ENCODE assay signal across 8 cellular contexts in the genomic region with DNA sequence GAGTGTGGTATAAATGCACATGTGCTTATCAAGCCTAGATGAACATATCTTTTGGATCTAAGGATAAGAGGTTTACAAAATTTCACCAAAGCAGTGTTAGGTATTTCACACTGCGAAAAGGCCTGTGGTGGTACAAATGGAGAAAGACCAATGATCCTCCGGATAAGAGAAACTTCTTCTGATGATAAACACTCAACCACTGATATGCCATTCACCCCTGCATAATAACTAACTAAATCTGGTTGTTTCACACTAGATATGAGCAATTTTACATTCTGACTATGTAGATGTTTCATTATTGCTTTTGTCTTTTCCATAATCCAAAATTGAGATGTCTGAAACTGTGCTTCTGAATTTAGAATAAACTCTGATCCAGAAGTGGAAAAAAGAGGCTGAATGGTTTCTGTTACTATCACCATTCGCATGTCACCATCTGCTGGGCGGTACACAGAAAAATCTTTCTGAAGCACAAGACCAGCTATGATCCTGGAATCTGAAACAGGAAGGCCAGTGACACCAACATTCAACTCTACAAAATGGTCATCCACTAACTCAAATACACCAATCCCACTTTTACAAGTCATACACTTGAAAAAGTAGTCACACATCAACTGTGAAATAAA. TPM values are rescaled to one million over a fixed set of nuclear protein-coding genes. Genes with fewer than 3 reads are reported as not detected.
DNase-seq lines count a peak whose midpoint lies in the region; TF ChIP-seq lines count a peak whose summit lies in the region.

No MANE protein-coding gene starts in this region.

- WGBS in hepatocyte (ENCODE audit: low lambda C conversion rate, missing lambda C conversion rate), result 55% methylated on average over 4 of the region's 4 CpGs

- H3K4me3 ChIP-seq in HFF-Myc (replicated peaks; ENCODE audit: low read depth, low read length) (peak overlapping the region; percentile 77), hepatocyte (peak overlapping the region; percentile 88)

- DNase-seq in activated CD4-positive, alpha-beta T cell treated with anti-CD3 and anti-CD28 coated beads for 48 hours, result peak; percentile 42
- DNase-seq in activated CD4-positive, alpha-beta T cell treated with anti-CD3 and anti-CD28 coated beads for 4 hours, result no peak
- DNase-seq in HFF-Myc (ENCODE audit: extremely low read depth, low read depth) (peak; percentile 58), NCI-H748 treated with DMSO at 0.1 percent for 48 hours (lab: John Stamatoyannopoulos, UW) (peak; percentile 20), hepatocyte (ENCODE audit: low spot score) (peak; percentile 68), GOT3 (lab: John Stamatoyannopoulos, UW) (no peak)
- peak; percentile 36 for DNase-seq in stimulated activated CD8-positive, alpha-beta memory T cell treated with anti-CD3 and anti-CD28 coated beads, Interleukin-4, amount 100 ng/mL, for 48 hours

- H2AFZ ChIP-seq in hepatocyte, result peak overlapping the region; percentile 91

- no peaks in the 10 kb centered on the region for H4K20me1 ChIP-seq in hepatocyte (ENCODE audit: insufficient read depth, poor library complexity, severe bottlenecking)

- TF ChIP-seq CTCF in HFF-Myc (IDR thresholded peaks at IDR 0.05; ENCODE audit: low read depth, low read length, missing control alignments) (peak; percentile 47), hepatocyte (IDR thresholded peaks at IDR 0.05; ENCODE audit: poor library complexity) (peak; percentile 64)

- H3K9me3 ChIP-seq in hepatocyte (ENCODE audit: low read depth), result no peaks in the 10 kb centered on the region

- H3K36me3 ChIP-seq in hepatocyte (replicated peaks; ENCODE audit: insufficient read depth, low read depth), result no peaks in the 10 kb centered on the region

- H3K4me2 ChIP-seq in hepatocyte, result peak overlapping the region; percentile 84

- H3K27ac ChIP-seq in angular gyrus (ENCODE audit: low read depth, low read length) (peak overlapping the region; percentile 22), hepatocyte (peak overlapping the region; percentile 93)

- H3K27me3 ChIP-seq in hepatocyte, result no peaks in the 10 kb centered on the region

- peaks cover 14% of the 10 kb centered on the region for H3K4me1 ChIP-seq in hepatocyte (ENCODE audit: insufficient read depth)

- peaks cover 26% of the 10 kb centered on the region for H3K79me2 ChIP-seq in hepatocyte

- H3K9me2 ChIP-seq in hepatocyte (replicated peaks; ENCODE audit: insufficient read depth), result no peaks in the 10 kb centered on the region

RNA-seq across cellular contexts. Expression of gene BBS10, which starts 1.3 kb away (rescaled TPM):
- 16.2 and 17.5 TPM in 2 replicates for total RNA-seq in hepatocyte
- polyA plus RNA-seq in hepatocyte, result 5.4 and 7.2 TPM in 2 replicates

Comparison
In these comparisons a context has a peak if more than half of its experiments do, and no peak if none do; other contexts are left out.
1. DNase-seq: peak in activated CD4-positive, alpha-beta T cell treated with anti-CD3 and anti-CD28 coated beads for 48 hours (single experiment), HFF-Myc (single experiment), NCI-H748 treated with DMSO at 0.1 percent for 48 hours (single experiment), hepatocyte (single experiment) and stimulated activated CD8-positive, alpha-beta memory T cell treated with anti-CD3 and anti-CD28 coated beads, Interleukin-4, amount 100 ng/mL, for 48 hours (single experiment); none in activated CD4-positive, alpha-beta T cell treated with anti-CD3 and anti-CD28 coated beads for 4 hours (0 of 2) and GOT3 (single experiment).